8 cellular contexts compared by ENCODE assay signal in genomic region chr9:86948153-86948929, GRCh38. TPM values are rescaled to one million over a fixed set of nuclear protein-coding genes. Genes with fewer than 3 reads are reported as not detected.
DNase-seq lines count a peak whose midpoint lies in the region; ATAC-seq, FAIRE-seq and TF ChIP-seq lines count a peak whose summit lies in the region.

No MANE protein-coding gene starts in this region.

- CTCF ChIA-PET in endothelial cell of umbilical vein (lab: Charles Lee) = interaction anchor here (0.8 to 2.2 kb wide), 15 partner anchors 8 to 778 kb away, joined by 3 to 10 read pairs (median 3); partner anchors contain the start of gene CTSL

- intact Hi-C loops in endothelial cell of umbilical vein (cut with micrococcal nuclease) = loop anchor here (5.0 to 10.0 kb wide), 3 partner anchors 326 to 1204 kb away; partner anchors contain the start of gene AGTPBP1

- no peak overlapping the region for H3K27ac ChIP-seq in endothelial cell of umbilical vein (ENCODE audit: insufficient read depth, low read depth, low read length)

- no peak overlapping the region for H3K9ac ChIP-seq in endothelial cell of umbilical vein (replicated peaks; ENCODE audit: extremely low read depth, insufficient read depth, low read length)

- H3K4me1 ChIP-seq in endothelial cell of umbilical vein (ENCODE audit: control insufficient read depth, extremely low read depth, insufficient read depth, low read length) (peaks cover 3% of the 10 kb centered on the region), mononuclear cell (ENCODE audit: insufficient read depth, low read length) (peaks cover 29% of the 10 kb centered on the region)

- BruUV-seq in endothelial cell of umbilical vein (replicated peaks; lab: Mats Ljungman, UMichigan) = no TSS peak

- dilution Hi-C loops in endothelial cell of umbilical vein (cut with MboI; ENCODE audit: extremely low pct_ligation_motif_present, low sequenced_read_pairs) = no loop called here

- H3K4me3 ChIP-seq in endothelial cell of umbilical vein (replicated peaks in 1 of 3; ENCODE audit: insufficient read depth in 1 of 3, low read depth in 1 of 3, low read length in 3 of 3) (peak overlapping the region in 2 of 3 experiments; percentile 30 to 69), mononuclear cell (ENCODE audit: low read length) (peak overlapping the region; percentile 54)

- peak overlapping the region; percentile 20 for H3K4me2 ChIP-seq in endothelial cell of umbilical vein (ENCODE audit: insufficient read depth, low read length)

- peak; percentile 73 for DNase-seq in AG08395 (ENCODE audit: low spot score)
- peak; percentile 52 for DNase-seq in NCI-H82 treated with DMSO at 0.1 percent for 48 hours (lab: John Stamatoyannopoulos, UW; ENCODE audit: unreplicated experiment)
- peak; percentile 81 for DNase-seq in activated CD8-positive, alpha-beta memory T cell treated with anti-CD3 and anti-CD28 coated beads, Interleukin-2, amount 50 U/mL, for 48 hours
- peak; percentile 61 for DNase-seq in endothelial cell of umbilical vein (ENCODE audit: low read depth, low spot score)
- DNase-seq in stimulated activated CD8-positive, alpha-beta memory T cell treated with anti-CD3 and anti-CD28 coated beads, Interleukin-2, amount 100 ng/mL, for 1 hour (ENCODE audit: low read depth in 2 of 2) = peak; percentile 53 to 54

- TF ChIP-seq CTCF in endothelial cell of umbilical vein (IDR thresholded peaks at IDR 0.05; ENCODE audit: extremely low read depth in 1 of 2, insufficient read depth in 1 of 2, low read depth in 1 of 2, low read length in 2 of 2) = peak; percentile 58 to 84

- ATAC-seq in GM18870 (IDR thresholded peaks at IDR 0.05; ENCODE audit: unreplicated experiment) (peak; percentile 77), HG03139 (IDR thresholded peaks at IDR 0.05; ENCODE audit: unreplicated experiment) (peak; percentile 62)

- H3K9me1 ChIP-seq in endothelial cell of umbilical vein (replicated peaks; ENCODE audit: control insufficient read depth, extremely low read depth, insufficient read depth, low read length) = no peaks in the 10 kb centered on the region

- no peaks in the 10 kb centered on the region for H3K79me2 ChIP-seq in endothelial cell of umbilical vein (ENCODE audit: control insufficient read depth, insufficient read depth, low read length)

- no peaks in the 10 kb centered on the region for H3K36me3 ChIP-seq in endothelial cell of umbilical vein (ENCODE audit: control insufficient read depth in 2 of 2, extremely low read depth in 1 of 2, insufficient read depth in 2 of 2, low read length in 2 of 2)

- no peaks in the 10 kb centered on the region for H4K20me1 ChIP-seq in endothelial cell of umbilical vein (replicated peaks; ENCODE audit: control insufficient read depth, extremely low read depth, insufficient read depth, low read length)

- FAIRE-seq in endothelial cell of umbilical vein (lab: Jason Lieb, UNC) = peak; percentile 83

- H3K27me3 ChIP-seq in endothelial cell of umbilical vein (ENCODE audit: control insufficient read depth in 2 of 2, insufficient read depth in 2 of 2, low read length in 2 of 2) (peaks cover 12 to 20% of the 10 kb centered on the region in 2 experiments), mononuclear cell (ENCODE audit: insufficient read depth, low read length) (peaks cover 22% of the 10 kb centered on the region)

- H2AFZ ChIP-seq in endothelial cell of umbilical vein (ENCODE audit: low read depth, low read length) = peak overlapping the region; percentile 55

- TF ChIP-seq POLR2A in endothelial cell of umbilical vein (IDR thresholded peaks at IDR 0.05; ENCODE audit: low read depth, low read length) = no peak

- H3K9me3 ChIP-seq in endothelial cell of umbilical vein (replicated peaks; ENCODE audit: control insufficient read depth, insufficient read depth, low read length) (no peaks in the 10 kb centered on the region), mononuclear cell (ENCODE audit: low read depth, low read length) (no peaks in the 10 kb centered on the region)

- POLR2A ChIA-PET in endothelial cell of umbilical vein (lab: Charles Lee) = interaction anchor here (0.6 to 0.7 kb wide), 2 partner anchors 173 to 274 kb away, joined by 3 to 10 read pairs; no protein-coding TSS in a partner anchor

TF ChIP-seq in endothelial cell of umbilical vein, 7 proteins besides CTCF, POLR2A, EP300 and RAD21:
- TF ChIP-seq JUN (IDR thresholded peaks at IDR 0.05; ENCODE audit: borderline replicate concordance, insufficient read depth, insufficient read length, low read depth) (no peak), EZH2 (IDR thresholded peaks at IDR 0.05; ENCODE audit: borderline replicate concordance, low read depth, low read length, severe bottlenecking) (no peak), FOS (IDR thresholded peaks at IDR 0.05; ENCODE audit: borderline replicate concordance, insufficient read depth, low read length) (no peak), GATA2 (IDR thresholded peaks at IDR 0.05; ENCODE audit: insufficient read depth, insufficient read length, low read depth, low read length) (no peak), POLR2AphosphoS5 (IDR thresholded peaks at IDR 0.05; ENCODE audit: insufficient read depth, low read depth, low read length) (no peak), MAX (IDR thresholded peaks at IDR 0.05; ENCODE audit: insufficient read depth, insufficient read length) (no peak), MYC (IDR thresholded peaks at IDR 0.05; ENCODE audit: low read depth, low read length) (no peak)
TF ChIP-seq in endothelial cell of umbilical vein: peak in this region for 0.

RNA-seq across cellular contexts. Expression of gene GAS1, which starts 1.0 kb away (rescaled TPM):
- total RNA-seq in endothelial cell of umbilical vein = 0.15 and 0.18 TPM in 2 replicates
- polyA plus RNA-seq in endothelial cell of umbilical vein = 0.06 and 0.10 TPM in 2 replicates
- 0.03 and 0.04 TPM in 2 replicates for polyA plus RNA-seq in endothelial cell of umbilical vein (2011; cell fraction: cytosol; rRNA removed)
- 0.04 TPM in 1 of 2 replicates, not detected in the other for polyA plus RNA-seq in endothelial cell of umbilical vein (2011; cell fraction: nucleus; rRNA removed)
- polyA plus RNA-seq in endothelial cell of umbilical vein (2012) = not detected in 2 replicates
- 0.06 and 0.12 TPM in 2 replicates for polyA minus RNA-seq in endothelial cell of umbilical vein
- 81.0 TPM for polyA minus RNA-seq in endothelial cell of umbilical vein (2011; cell fraction: cytosol; rRNA and poly(A)+ RNA removed)
- 0.34 TPM in 2 replicates for polyA minus RNA-seq in endothelial cell of umbilical vein (2011; cell fraction: nucleus; rRNA and poly(A)+ RNA removed)
- 0.63 TPM for total RNA-seq in mononuclear cell
